8 cellular contexts compared by ENCODE assay signal in the genomic region with DNA sequence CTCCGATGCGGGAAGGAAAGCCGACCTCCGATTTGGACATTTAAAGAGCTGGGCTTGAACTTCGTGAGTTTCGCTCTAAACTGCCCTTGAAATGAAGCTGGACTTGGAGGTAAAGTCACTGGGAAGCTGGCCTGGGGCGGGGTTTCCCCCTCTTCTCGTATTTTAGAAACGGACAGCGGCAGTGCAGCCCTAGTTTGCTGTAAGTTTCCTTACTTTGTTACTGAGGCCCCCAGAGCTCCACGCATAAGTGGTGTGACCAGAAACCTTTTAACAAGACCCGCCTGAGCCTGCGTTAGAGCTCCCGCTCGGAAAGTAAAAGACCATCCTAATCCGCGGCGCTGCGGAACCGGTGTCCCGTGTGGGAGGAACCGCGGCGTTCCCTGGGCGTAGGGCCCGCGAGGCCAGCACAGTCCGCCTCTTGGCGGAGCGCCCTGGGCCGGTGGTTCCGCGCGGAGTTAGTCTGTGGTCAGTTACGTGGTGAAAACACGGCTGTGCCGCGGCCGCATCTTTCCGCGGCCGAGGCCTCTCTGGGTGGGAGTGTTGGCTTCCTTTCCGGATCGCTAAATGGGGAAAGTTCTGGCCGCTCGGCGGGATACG. TPM values are rescaled to one million over a fixed set of nuclear protein-coding genes. Genes with fewer than 3 reads are reported as not detected.
A peak's percentile ranks its signal among the peaks of the same experiment; 100 is the strongest.
DNase-seq lines count a peak whose midpoint lies in the region; ATAC-seq and TF ChIP-seq lines count a peak whose summit lies in the region.

No MANE protein-coding gene starts in this region.

- H3K36me3 ChIP-seq in BJ (ENCODE audit: control insufficient read depth, insufficient read depth, low read length), result no peaks in the 10 kb centered on the region

- H3K27ac Mint-ChIP-seq in T-helper 1 cell treated with Interleukin-12 subunit alpha and Interleukin-12 subunit beta and Interleukin-4 antibody, amounts not matched to agents 30 μg/mL and 1 μg/mL, for 36 hours, result no peak overlapping the region

- peaks cover 24% of the 10 kb centered on the region for H3K27me3 Mint-ChIP-seq in T-helper 1 cell treated with Interleukin-12 subunit alpha and Interleukin-12 subunit beta and Interleukin-4 antibody, amounts not matched to agents 30 μg/mL and 1 μg/mL, for 36 hours (ENCODE audit: low read depth)

- H3K27me3 ChIP-seq in BJ (ENCODE audit: control insufficient read depth, insufficient read depth, low read length) (peaks cover 21% of the 10 kb centered on the region), layer of hippocampus (ENCODE audit: control insufficient read depth, insufficient read depth, low read length) (no peaks in the 10 kb centered on the region)

- no peak for DNase-seq in BJ (ENCODE audit: low read depth)
- no peak for DNase-seq in HFF-Myc (ENCODE audit: extremely low read depth, low read depth)
- DNase-seq in coronary artery (ENCODE audit: low spot score), result peak; percentile 83
- DNase-seq in stimulated activated CD4-positive, alpha-beta T cell treated with anti-CD3 and anti-CD28 coated beads, Interleukin-2, amount 100 ng/mL, for 24 hours, result peak; percentile 32 to 47
- DNase-seq in SHP77 (lab: John Stamatoyannopoulos, UW), result no peak

- POLR2A ChIA-PET in BJ (lab: Charles Lee), result no interaction called here

- H3K4me3 ChIP-seq in BJ (ENCODE audit: low read depth, low read length), result peak overlapping the region; percentile 51
- peak overlapping the region; percentile 72 for H3K4me3 ChIP-seq in HFF-Myc (replicated peaks; ENCODE audit: low read depth, low read length)
- peak overlapping the region; percentile 80 for H3K4me3 ChIP-seq in coronary artery

- ATAC-seq in HG02852 (IDR thresholded peaks at IDR 0.05; ENCODE audit: unreplicated experiment), result no peak

- H3K4me3 Mint-ChIP-seq in T-helper 1 cell treated with Interleukin-12 subunit alpha and Interleukin-12 subunit beta and Interleukin-4 antibody, amounts not matched to agents 30 μg/mL and 1 μg/mL, for 36 hours, result peak overlapping the region; percentile 72

- H3K27ac ChIP-seq in coronary artery (peak overlapping the region; percentile 82 to 83), layer of hippocampus (ENCODE audit: low read depth, low read length) (peak overlapping the region; percentile 79)

- peaks cover 5% of the 10 kb centered on the region for H3K36me3 Mint-ChIP-seq in T-helper 1 cell treated with Interleukin-12 subunit alpha and Interleukin-12 subunit beta and Interleukin-4 antibody, amounts not matched to agents 30 μg/mL and 1 μg/mL, for 36 hours (ENCODE audit: low read depth)

- no peak for TF ChIP-seq CTCF in BJ (IDR thresholded peaks at IDR 0.05; ENCODE audit: insufficient read depth, low read depth, low read length)
- no peak for TF ChIP-seq CTCF in HFF-Myc (IDR thresholded peaks at IDR 0.05; ENCODE audit: low read depth, low read length, missing control alignments)
- TF ChIP-seq CTCF in coronary artery (IDR thresholded peaks at IDR 0.05), result no peak

- CTCF ChIA-PET in BJ (lab: Yijun Ruan, JAX), result interaction anchor here (1.0 to 1.1 kb wide), 2 partner anchors 12 to 13 kb away, joined by 3 read pairs; no protein-coding TSS in a partner anchor

- H3K4me1 Mint-ChIP-seq in T-helper 1 cell treated with Interleukin-12 subunit alpha and Interleukin-12 subunit beta and Interleukin-4 antibody, amounts not matched to agents 30 μg/mL and 1 μg/mL, for 36 hours (ENCODE audit: low read depth), result peaks cover 9% of the 10 kb centered on the region

- H3K9me3 Mint-ChIP-seq in T-helper 1 cell treated with Interleukin-12 subunit alpha and Interleukin-12 subunit beta and Interleukin-4 antibody, amounts not matched to agents 30 μg/mL and 1 μg/mL, for 36 hours, result no peaks in the 10 kb centered on the region

RNA-seq across cellular contexts. Expression of a gene that starts 0.4 kb away (rescaled TPM):
- polyA plus RNA-seq in BJ (2011; rRNA removed), result 0.27 and 0.60 TPM in 2 replicates
- 0.15 and 0.28 TPM in 2 replicates for polyA minus RNA-seq in BJ (2011; rRNA and poly(A)+ RNA removed)

Comparison
In these comparisons a context has a peak if more than half of its experiments do, and no peak if none do; other contexts are left out.
1. DNase-seq: peak in coronary artery (single experiment) and stimulated activated CD4-positive, alpha-beta T cell treated with anti-CD3 and anti-CD28 coated beads, Interleukin-2, amount 100 ng/mL, for 24 hours (2 of 2); none in BJ (single experiment), HFF-Myc (single experiment) and SHP77 (0 of 2).
2. Peak in every context shown above with its lines, with median percentiles within 50 percentile points of each other: H3K4me3 ChIP-seq.